In genomic region chr22:36413022-36413770, GRCh38 we compare ENCODE assay signal across 13 cellular contexts. TPM values are rescaled to one million over a fixed set of nuclear protein-coding genes. Genes with fewer than 3 reads are reported as not detected.
DNase-seq lines count a peak whose midpoint lies in the region; ATAC-seq, FAIRE-seq and TF ChIP-seq lines count a peak whose summit lies in the region.
"Had no signal": no experiment of that assay in that cellular context is flagged by ENCODE, and none has a peak within 500 bp of the region (broad histone marks: within the 10 kb centered on the region; RNA-seq: fewer than 3 reads in every experiment).

No MANE protein-coding gene starts in this region.

- TF ChIP-seq EP300 in H1 (IDR thresholded peaks at IDR 0.05; ENCODE audit: borderline replicate concordance in 1 of 2, low read depth in 2 of 2, low read length in 2 of 2) = no peak

- no peak for TF ChIP-seq RAD21 in H1 (IDR thresholded peaks at IDR 0.05 in 1 of 2, conservative IDR thresholded peaks at IDR 0.05 in 1 of 2; ENCODE audit: low read depth in 2 of 2, low read length in 2 of 2)

- TF ChIP-seq CTCF in heart right ventricle (IDR thresholded peaks at IDR 0.05) (no peak), H1 (IDR thresholded peaks at IDR 0.05; ENCODE audit: control extremely low read depth in 1 of 3, insufficient read depth in 1 of 3, low read depth in 1 of 3, low read length in 3 of 3) (no peak)

- H3K79me1 ChIP-seq in H1 (ENCODE audit: low read depth, low read length) = no peaks in the 10 kb centered on the region

- no peak for FAIRE-seq in H1 (lab: Jason Lieb, UNC)
- FAIRE-seq: HTR-8/SVneo had no signal

- TF ChIP-seq POLR2A in H1 (IDR thresholded peaks at IDR 0.05; ENCODE audit: control extremely low read depth in 1 of 2, low read depth in 2 of 2, low read length in 2 of 2) = no peak

- ATAC-seq in heart right ventricle (peak in 5 of 8 donors; percentile 24 to 57 (median 41)), right cardiac atrium (no peak)

- POLR2A ChIA-PET in H1 (lab: Charles Lee; ENCODE audit: partially characterized antibody) = no interaction called here

- H3K9ac ChIP-seq in H1 (replicated peaks in 1 of 4; ENCODE audit: extremely low read depth in 1 of 4, low read depth in 3 of 4, low read length in 3 of 4) = no peak overlapping the region

- 83 to 84% methylated on average over 11 of the region's 11 CpGs for WGBS in heart right ventricle, 2 donors
- WGBS in right cardiac atrium = 86% methylated on average over 11 of the region's 11 CpGs
- 94% methylated on average over 10 of the region's 11 CpGs; no CpG with 5 or more reads in 1 of the 2 experiments for WGBS in H1 (ENCODE audit: extremely low coverage in 1 of 2, insufficient coverage in 1 of 2, insufficient read length in 1 of 2, insufficient replicate concordance in 2 of 2, low coverage in 1 of 2, low lambda C conversion rate in 2 of 2, missing lambda C conversion rate in 1 of 2), 2 experiments

- H4K8ac ChIP-seq in H1 (ENCODE audit: extremely low read depth, insufficient read depth, low read length) = no peak overlapping the region

- no peak overlapping the region for H4K5ac ChIP-seq in H1 (ENCODE audit: insufficient read length, low read depth, low read length)

- CTCF ChIA-PET in H1 (lab: Charles Lee; ENCODE audit: partially characterized antibody) = interaction anchor here (0.7 to 1.6 kb wide), 2 partner anchors 11 to 57 kb away, joined by 3 to 5 read pairs; no protein-coding TSS in a partner anchor

- DNase-seq in heart right ventricle (peak in 1 of 2 donors; percentile 23), right cardiac atrium (no peak), NCI-H1694 (lab: John Stamatoyannopoulos, UW) (peak; percentile 39), H1 (ENCODE audit: low read depth in 1 of 2, low spot score in 2 of 2) (no peak), renal cortical epithelial cell (ENCODE audit: low read depth) (peak; percentile 79), substantia nigra (lab: John Stamatoyannopoulos, UW) (no peak)
- DNase-seq in stimulated activated naive CD4-positive, alpha-beta T cell treated with Interleukin-2 at 50 U/mL for 16 hours (lab: John Stamatoyannopoulos, UW) = no peak
- no peak for DNase-seq in activated CD4-positive, alpha-beta T cell treated with anti-CD3 and anti-CD28 coated beads for 48 hours
- DNase-seq: effector CD8-positive, alpha-beta T cell; NCI-H2107; ovary; stimulated activated CD4-positive, alpha-beta T cell treated with anti-CD3 and anti-CD28 coated beads, Interleukin-12 subunit alpha, Interleukin-12 subunit beta, amount 100 ng/mL, for 4 hours had no signal

- H2BK15ac ChIP-seq in H1 (ENCODE audit: low read length) = 0 out of 2 replicates have a peak overlapping the region, but pooled peaks have one; percentile 67

- H2BK12ac ChIP-seq in H1 (ENCODE audit: low read depth, low read length) = peak overlapping the region; percentile 28; the same call in 1 of the 2 replicates

- H3K14ac ChIP-seq in H1 (ENCODE audit: insufficient read length) = no peak overlapping the region

- H3K23me2 ChIP-seq in H1 (ENCODE audit: low read depth, low read length) = peaks cover 3% of the 10 kb centered on the region; the same call in 1 of the 2 replicates

- H3K18ac ChIP-seq in H1 (ENCODE audit: extremely low read depth, low read length) = no peak overlapping the region

- no peak overlapping the region for H3K4ac ChIP-seq in H1 (replicated peaks; ENCODE audit: insufficient read length, low read depth, low read length)

- H2AFZ ChIP-seq in H1 (ENCODE audit: low read length) = no peak overlapping the region

- no peak overlapping the region for H3K23ac ChIP-seq in H1 (ENCODE audit: insufficient read length)

- no peak overlapping the region for H3K56ac ChIP-seq in H1 (replicated peaks; ENCODE audit: insufficient read length, low read depth, low read length)

- H2BK5ac ChIP-seq in H1 (ENCODE audit: low read depth, low read length) = no peak overlapping the region

- H2AK5ac ChIP-seq in H1 (ENCODE audit: low read depth, low read length) = no peak overlapping the region

- no peaks in the 10 kb centered on the region for H3K79me2 ChIP-seq in H1 (ENCODE audit: control insufficient read depth in 1 of 2, insufficient read depth in 2 of 2, low read length in 2 of 2)

- H3K4me3 ChIP-seq in heart right ventricle (no peak overlapping the region), right cardiac atrium (ENCODE audit: low read length) (no peak overlapping the region), H1 (ENCODE audit: extremely low read depth in 1 of 4, insufficient read depth in 2 of 4, low read depth in 3 of 4, low read length in 4 of 4) (no peak overlapping the region)
- H3K4me3 ChIP-seq: ovary had no signal

- H2BK120ac ChIP-seq in H1 (replicated peaks; ENCODE audit: low read depth, low read length) = no peak overlapping the region

- H3K9me3 ChIP-seq in heart right ventricle = no peaks in the 10 kb centered on the region
- no peaks in the 10 kb centered on the region for H3K9me3 ChIP-seq in right cardiac atrium (ENCODE audit: control insufficient read depth, low read length)
- no peaks in the 10 kb centered on the region for H3K9me3 ChIP-seq in H1 (ENCODE audit: insufficient read depth in 2 of 2, low read depth in 1 of 2, low read length in 1 of 2)
- H3K9me3 ChIP-seq: ovary had no signal

- H3K36me3 ChIP-seq in heart right ventricle = no peaks in the 10 kb centered on the region
- H3K36me3 ChIP-seq in H1 (ENCODE audit: control insufficient read depth in 2 of 4, insufficient read depth in 4 of 4, low read length in 3 of 4) = no peaks in the 10 kb centered on the region
- H3K36me3 ChIP-seq: ovary had no signal

- no peaks in the 10 kb centered on the region for H4K20me1 ChIP-seq in H1 (replicated peaks in 1 of 2; ENCODE audit: control insufficient read depth in 1 of 2, insufficient read depth in 2 of 2, low read length in 2 of 2)

- intact Hi-C loops in heart right ventricle (cut with DNase I) = no loop called here
- intact Hi-C loops in right cardiac atrium (cut with DNase I) = no loop called here

- H3K27me3 ChIP-seq in heart right ventricle (no peaks in the 10 kb centered on the region), right cardiac atrium (ENCODE audit: control insufficient read depth, insufficient read depth) (no peaks in the 10 kb centered on the region), H1 (replicated peaks in 1 of 4; ENCODE audit: control insufficient read depth in 3 of 4, extremely low read depth in 1 of 4, insufficient read depth in 3 of 4, low read length in 3 of 4) (no peaks in the 10 kb centered on the region)
- H3K27me3 ChIP-seq: ovary had no signal

- H4K91ac ChIP-seq in H1 (replicated peaks; ENCODE audit: insufficient read length, low read length) = peak overlapping the region; percentile 34

- H3K4me1 ChIP-seq in heart right ventricle (peaks cover 0 to 40% (median 12%) of the 10 kb centered on the region in 9 donors), right cardiac atrium (ENCODE audit: control insufficient read depth, insufficient read depth, low read length) (peaks cover 1% of the 10 kb centered on the region), H1 (replicated peaks in 1 of 4; ENCODE audit: control insufficient read depth in 3 of 4, insufficient read depth in 4 of 4, low read length in 3 of 4) (peaks cover 0 to 8% (median 7%) of the 10 kb centered on the region in 4 experiments; a peak in 5 of 7 replicates)

- peak overlapping the region in 3 of 10 donors; percentile 9 to 44 (median 15) for H3K27ac ChIP-seq in heart right ventricle
- H3K27ac ChIP-seq in right cardiac atrium (ENCODE audit: low read length) = no peak overlapping the region
- no peak overlapping the region for H3K27ac ChIP-seq in H1 (ENCODE audit: low read depth, low read length)
- no peak overlapping the region for H3K27ac ChIP-seq in substantia nigra (ENCODE audit: low read depth, low read length, poor library complexity, severe bottlenecking)
- H3K27ac ChIP-seq: ovary had no signal

- no peak overlapping the region for H3K4me2 ChIP-seq in H1 (ENCODE audit: insufficient read depth in 1 of 2, low read depth in 2 of 2, low read length in 2 of 2)

- H2BK20ac ChIP-seq in H1 (ENCODE audit: low read length) = no peak overlapping the region

TF ChIP-seq in H1, 55 proteins besides CTCF, POLR2A, EP300 and RAD21 (continues in another document):
- TF ChIP-seq TAF7 (optimal IDR thresholded peaks at IDR 0.05; ENCODE audit: borderline replicate concordance, low read depth, low read length) (no peak), TBP (IDR thresholded peaks at IDR 0.05; ENCODE audit: low read depth, low read length) (no peak), SIX5 (IDR thresholded peaks at IDR 0.05; ENCODE audit: low read depth, low read length) (no peak), SRF (IDR thresholded peaks at IDR 0.05; ENCODE audit: low read depth, low read length) (no peak), SIN3A (conservative IDR thresholded peaks at IDR 0.05 in 1 of 2, IDR thresholded peaks at IDR 0.05 in 1 of 2; ENCODE audit: low read depth in 1 of 2, low read length in 2 of 2) (no peak), SUZ12 (IDR thresholded peaks at IDR 0.05; ENCODE audit: low read length) (no peak), ATF3 (IDR thresholded peaks at IDR 0.05; ENCODE audit: insufficient read depth, low read depth, low read length) (no peak), CHD1 (IDR thresholded peaks at IDR 0.05; ENCODE audit: low read depth, low read length) (no peak), CHD2 (IDR thresholded peaks at IDR 0.05; ENCODE audit: low read length) (no peak), RFX5 (IDR thresholded peaks at IDR 0.05; ENCODE audit: borderline replicate concordance, low read depth, low read length) (no peak), POLR2AphosphoS5 (IDR thresholded peaks at IDR 0.05; ENCODE audit: low read depth, low read length) (no peak)

RNA-seq across cellular contexts. Expression of gene MYH9, which starts 25.4 kb away (rescaled TPM):
- total RNA-seq in heart right ventricle = 100 to 1,000 TPM; 132 to 345 (median 189) TPM
- 100 to 1,000 TPM; 134 to 243 TPM for polyA plus RNA-seq in heart right ventricle
- 100 to 1,000 TPM; 140 to 224 (median 163) TPM for total RNA-seq in right cardiac atrium
- polyA plus RNA-seq in right cardiac atrium = 92.5 TPM
- total RNA-seq in H1 (2021; fragmentation: NEBNext Ultra II Directional; extraction: Animal tissue kit (Norgen Biotek cat#: 25700)) = 295 and 322 TPM in 2 replicates
- 24.9 and 37.2 TPM in 2 replicates for polyA plus RNA-seq in H1 (2011; rRNA removed)
- polyA plus RNA-seq in H1 (2011; cell fraction: cytosol; rRNA removed) = 53.6 TPM
- 110 TPM for polyA plus RNA-seq in H1 (2011; cell fraction: nucleus; rRNA removed)
- 140 to 212 TPM (median 199 TPM) in 4 replicates for polyA plus RNA-seq in H1 (2012, experiment 1 of 2)
- 59.9 TPM for polyA plus RNA-seq in H1 (2012, experiment 2 of 2)
- 89.1 TPM for polyA plus RNA-seq in H1 (2013, experiment 1 of 2)
- polyA plus RNA-seq in H1 (2013, experiment 2 of 2) = 76.1 TPM
- polyA minus RNA-seq in H1 (2011; rRNA and poly(A)+ RNA removed) = 273 and 366 TPM in 2 replicates
- 92.9 TPM for polyA minus RNA-seq in H1 (2011; cell fraction: cytosol; rRNA and poly(A)+ RNA removed)
- polyA minus RNA-seq in H1 (2011; cell fraction: nucleus; rRNA and poly(A)+ RNA removed) = 95.2 TPM
- total RNA-seq in renal cortical epithelial cell = 1,031 and 1,268 TPM in 2 replicates

Comparison
In these comparisons a context has a peak if more than half of its experiments do, and no peak if none do; other contexts are left out.
1. ATAC-seq: peak in heart right ventricle (5 of 8); none in right cardiac atrium (0 of 2).
2. DNase-seq: peak in NCI-H1694 (single experiment) and renal cortical epithelial cell (single experiment); none in right cardiac atrium (0 of 3), H1 (0 of 2), stimulated activated naive CD4-positive, alpha-beta T cell treated with Interleukin-2 at 50 U/mL for 16 hours (single experiment), substantia nigra (0 of 49) and activated CD4-positive, alpha-beta T cell treated with anti-CD3 and anti-CD28 coated beads for 48 hours (single experiment).